In the genomic region with DNA sequence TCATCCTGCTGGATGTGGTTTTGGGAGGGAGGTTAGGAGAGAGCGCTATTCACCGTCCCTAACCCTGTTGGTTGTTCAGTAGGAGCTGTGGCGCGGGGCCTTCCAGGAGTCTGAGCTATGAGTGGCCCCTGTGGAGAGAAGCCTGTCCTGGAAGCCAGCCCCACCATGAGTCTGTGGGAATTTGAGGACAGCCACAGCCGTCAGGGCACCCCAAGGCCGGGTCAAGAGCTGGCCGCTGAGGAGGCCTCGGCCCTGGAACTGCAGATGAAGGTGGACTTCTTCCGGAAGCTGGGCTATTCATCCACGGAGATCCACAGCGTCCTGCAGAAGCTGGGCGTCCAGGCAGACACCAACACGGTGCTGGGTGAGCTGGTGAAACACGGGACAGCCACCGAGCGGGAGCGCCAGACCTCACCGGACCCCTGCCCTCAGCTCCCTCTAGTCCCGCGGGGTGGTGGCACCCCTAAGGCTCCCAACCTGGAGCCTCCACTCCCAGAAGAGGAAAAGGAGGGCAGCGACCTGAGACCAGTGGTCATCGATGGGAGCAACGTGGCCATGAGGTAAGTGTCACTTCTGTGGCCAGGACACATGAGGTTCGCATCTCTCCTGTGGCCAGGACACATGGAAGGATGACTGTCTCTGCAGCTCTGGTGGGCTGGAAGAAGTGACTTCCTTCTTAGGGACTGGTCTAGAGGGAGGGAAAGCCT, we compare ENCODE assay signal across 8 cellular contexts. TPM values are rescaled to one million over a fixed set of nuclear protein-coding genes. Genes with fewer than 3 reads are reported as not detected.
DNase-seq lines count a peak whose midpoint lies in the region; ATAC-seq and TF ChIP-seq lines count a peak whose summit lies in the region.

No MANE protein-coding gene starts in this region.

- H3K4me3 ChIP-seq in DOHH2 (ENCODE audit: low read length): peak overlapping the region; percentile 95
- H3K4me3 ChIP-seq in endodermal cell (ENCODE audit: low read length): peak overlapping the region; percentile 87
- H3K4me3 ChIP-seq in neutrophil (ENCODE audit: low read depth in 1 of 2, low read length in 1 of 2): peak overlapping the region; percentile 89 to 99

- ATAC-seq in HG02938 (IDR thresholded peaks at IDR 0.05; ENCODE audit: unreplicated experiment): no peak
- ATAC-seq in HG03565 (IDR thresholded peaks at IDR 0.05; ENCODE audit: unreplicated experiment): no peak

- DNase-seq in RKO (ENCODE audit: low spot score) (peak; percentile 45), endodermal cell (no peak), NCI-H1092 treated with DMSO at 0.1 percent for 48 hours (lab: John Stamatoyannopoulos, UW) (no peak), SW 1271 (lab: John Stamatoyannopoulos, UW) (no peak)

- H3K9ac ChIP-seq in endodermal cell (ENCODE audit: extremely low read depth, low read length, poor library complexity, severe bottlenecking): no peak overlapping the region

- H3K27ac Mint-ChIP-seq in endodermal cell: peak overlapping the region; percentile 70

- peaks cover 22% of the 10 kb centered on the region for H3K27me3 Mint-ChIP-seq in endodermal cell (ENCODE audit: insufficient read depth)

- H3K4me1 ChIP-seq in DOHH2 (ENCODE audit: control insufficient read depth, low read length): peaks cover 57% of the 10 kb centered on the region
- H3K4me1 ChIP-seq in endodermal cell (ENCODE audit: control insufficient read depth, insufficient read depth, low read length): peaks cover 23% of the 10 kb centered on the region
- H3K4me1 ChIP-seq in neutrophil (ENCODE audit: control insufficient read depth in 1 of 2, insufficient read depth in 1 of 2, low read depth in 1 of 2, low read length in 1 of 2): peaks cover 78 to 84% of the 10 kb centered on the region in 2 experiments

- WGBS in endodermal cell (ENCODE audit: insufficient coverage in 1 of 2, insufficient read length in 1 of 2), 2 experiments: 89 to 93% methylated on average over 21 to 24 of the region's 24 CpGs

- peaks cover 34% of the 10 kb centered on the region for H3K4me1 Mint-ChIP-seq in endodermal cell

- H3K4me3 Mint-ChIP-seq in endodermal cell: peak overlapping the region; percentile 66

- H4K20me1 ChIP-seq in DOHH2 (ENCODE audit: control insufficient read depth, insufficient read depth, low read depth, low read length): peaks cover 10% of the 10 kb centered on the region; the same call in 1 of the 2 replicates

- no peaks in the 10 kb centered on the region for H3K9me2 ChIP-seq in DOHH2 (replicated peaks; ENCODE audit: control insufficient read depth, low read length)

- TF ChIP-seq CTCF in DOHH2 (IDR thresholded peaks at IDR 0.05; ENCODE audit: low read depth, low read length, poor library complexity, severe bottlenecking) (no peak), endodermal cell (conservative IDR thresholded peaks at IDR 0.05) (no peak), neutrophil (IDR thresholded peaks at IDR 0.05) (no peak)

- peaks cover 18% of the 10 kb centered on the region for H3K27me3 ChIP-seq in DOHH2 (ENCODE audit: control insufficient read depth, low read length)
- H3K27me3 ChIP-seq in endodermal cell (ENCODE audit: control insufficient read depth, insufficient read depth, low read length, poor library complexity, severe bottlenecking): peaks cover 18% of the 10 kb centered on the region
- H3K27me3 ChIP-seq in neutrophil: peaks cover 20% of the 10 kb centered on the region

- H3K36me3 ChIP-seq in DOHH2 (ENCODE audit: control insufficient read depth, low read length) (peaks cover 55% of the 10 kb centered on the region), endodermal cell (ENCODE audit: control insufficient read depth, insufficient read depth, low read length) (peaks cover 9% of the 10 kb centered on the region), neutrophil (peaks cover 42% of the 10 kb centered on the region)

- peak overlapping the region; percentile 82 for H3K4me2 ChIP-seq in DOHH2 (ENCODE audit: low read length)

- H3K9me3 ChIP-seq in DOHH2 (ENCODE audit: control insufficient read depth, insufficient read depth, low read length): no peaks in the 10 kb centered on the region
- H3K9me3 ChIP-seq in endodermal cell (ENCODE audit: control insufficient read depth, low read length): no peaks in the 10 kb centered on the region
- H3K9me3 ChIP-seq in neutrophil: no peaks in the 10 kb centered on the region

- H3K27ac ChIP-seq in DOHH2 (ENCODE audit: low read depth, low read length): peak overlapping the region; percentile 85
- H3K27ac ChIP-seq in endodermal cell (ENCODE audit: low read depth, low read length): no peak overlapping the region
- peak overlapping the region; percentile 94 for H3K27ac ChIP-seq in neutrophil

- H3K36me3 Mint-ChIP-seq in endodermal cell (ENCODE audit: low read depth): peaks cover 7% of the 10 kb centered on the region

- H3K79me2 ChIP-seq in DOHH2 (ENCODE audit: control insufficient read depth, low read length): peaks cover 60% of the 10 kb centered on the region

- H3F3A ChIP-seq in DOHH2 (ENCODE audit: control insufficient read depth, insufficient read depth): peaks cover 19% of the 10 kb centered on the region

- H3K9me3 Mint-ChIP-seq in endodermal cell: no peaks in the 10 kb centered on the region

RNA-seq across cellular contexts. Expression of gene ZC3H12A, which starts 1.2 kb away (rescaled TPM):
- total RNA-seq in endodermal cell: 1 to 10 TPM; 5.5 to 5.8 TPM
- polyA plus RNA-seq in endodermal cell (2013, experiment 1 of 2): 3.2 TPM
- polyA plus RNA-seq in endodermal cell (2013, experiment 2 of 2): 2.4 TPM

RNA-seq across cellular contexts. Expression of gene MEAF6, which starts 39.0 kb away (rescaled TPM):
- 10 to 100 TPM; 50.4 to 51.7 TPM for total RNA-seq in endodermal cell
- 79.9 TPM for polyA plus RNA-seq in endodermal cell (2013, experiment 1 of 2)
- 75.2 TPM for polyA plus RNA-seq in endodermal cell (2013, experiment 2 of 2)
